20 cellular contexts compared by ENCODE assay signal in the genomic region with DNA sequence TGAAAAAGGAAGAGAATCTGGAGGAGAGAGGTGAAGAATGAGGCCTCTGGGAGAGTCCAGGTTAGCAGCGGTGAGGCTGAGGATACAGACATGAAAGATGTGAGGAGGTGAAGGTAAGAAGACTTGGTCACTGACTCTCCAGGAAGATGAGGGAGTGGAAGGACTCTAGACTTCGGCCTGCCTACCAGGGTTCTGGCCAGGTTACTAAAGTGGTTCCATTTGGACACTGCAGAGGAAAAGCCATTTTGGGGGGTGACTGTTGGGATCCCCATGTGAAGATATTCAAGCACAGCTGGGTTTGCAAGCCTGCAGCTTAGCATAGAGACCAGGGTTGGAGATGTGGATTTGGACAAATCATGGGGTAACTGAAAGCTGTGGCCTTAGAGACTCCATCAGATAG. TPM values are rescaled to one million over a fixed set of nuclear protein-coding genes. Genes with fewer than 3 reads are reported as not detected.
DNase-seq lines count a peak whose midpoint lies in the region; ATAC-seq and TF ChIP-seq lines count a peak whose summit lies in the region.
"Had no signal": no experiment of that assay in that cellular context is flagged by ENCODE, and none has a peak within 500 bp of the region (broad histone marks: within the 10 kb centered on the region; RNA-seq: fewer than 3 reads in every experiment).

No MANE protein-coding gene starts in this region.

- H3K79me2 ChIP-seq in hepatocyte = peaks cover 64% of the 10 kb centered on the region

- no peaks in the 10 kb centered on the region for H3K36me3 Mint-ChIP-seq in CD4-positive, CD25-positive, alpha-beta regulatory T cell
- H3K36me3 Mint-ChIP-seq: activated naive CD8-positive, alpha-beta T cell treated with anti-CD3 and anti-CD28 coated beads for 36 hours; natural killer cell had no signal

- TF ChIP-seq CTCF in hepatocyte (IDR thresholded peaks at IDR 0.05; ENCODE audit: poor library complexity) (no peak), stomach (IDR thresholded peaks at IDR 0.05) (no peak)

- no peaks in the 10 kb centered on the region for H3K9me3 ChIP-seq in CD4-positive, CD25-positive, alpha-beta regulatory T cell (ENCODE audit: control insufficient read depth in 2 of 2, low read length in 2 of 2)
- H3K9me3 ChIP-seq in KOPT-K1 (ENCODE audit: insufficient read depth, low read length, poor library complexity, severe bottlenecking) (no peaks in the 10 kb centered on the region), hepatocyte (ENCODE audit: low read depth) (no peaks in the 10 kb centered on the region), stomach (no peaks in the 10 kb centered on the region)
- H3K9me3 ChIP-seq: body of pancreas, HAP-1, pancreas, SJSA1 had no signal

- H3K27me3 Mint-ChIP-seq in CD4-positive, CD25-positive, alpha-beta regulatory T cell = no peaks in the 10 kb centered on the region
- H3K27me3 Mint-ChIP-seq: activated naive CD8-positive, alpha-beta T cell treated with anti-CD3 and anti-CD28 coated beads for 36 hours; dendritic cell treated with granulocyte-macrophage colony-stimulating factor and Interleukin-4, amounts not matched to agents 40 ng/mL and 50 ng/mL, for 4 days had no signal

- no peak overlapping the region for H3K4me3 Mint-ChIP-seq in CD4-positive, CD25-positive, alpha-beta regulatory T cell
- H3K4me3 Mint-ChIP-seq: activated naive CD8-positive, alpha-beta T cell treated with anti-CD3 and anti-CD28 coated beads for 36 hours; dendritic cell treated with granulocyte-macrophage colony-stimulating factor and Interleukin-4, amounts not matched to agents 40 ng/mL and 50 ng/mL, for 4 days; natural killer cell had no signal

- H3K9me3 Mint-ChIP-seq in CD4-positive, CD25-positive, alpha-beta regulatory T cell = no peaks in the 10 kb centered on the region
- H3K9me3 Mint-ChIP-seq: activated naive CD8-positive, alpha-beta T cell treated with anti-CD3 and anti-CD28 coated beads for 36 hours; dendritic cell treated with granulocyte-macrophage colony-stimulating factor and Interleukin-4, amounts not matched to agents 40 ng/mL and 50 ng/mL, for 4 days; natural killer cell had no signal

- no peaks in the 10 kb centered on the region for H3K36me3 ChIP-seq in CD4-positive, CD25-positive, alpha-beta regulatory T cell (ENCODE audit: control insufficient read depth, insufficient read depth, low read length)
- no peaks in the 10 kb centered on the region for H3K36me3 ChIP-seq in KOPT-K1 (ENCODE audit: insufficient read depth, low read length)
- no peaks in the 10 kb centered on the region for H3K36me3 ChIP-seq in hepatocyte (replicated peaks; ENCODE audit: insufficient read depth, low read depth)
- H3K36me3 ChIP-seq in stomach = no peaks in the 10 kb centered on the region
- H3K36me3 ChIP-seq: HAP-1, pancreas, SJSA1 had no signal

- no peaks in the 10 kb centered on the region for H3K4me1 Mint-ChIP-seq in CD4-positive, CD25-positive, alpha-beta regulatory T cell
- H3K4me1 Mint-ChIP-seq: activated naive CD8-positive, alpha-beta T cell treated with anti-CD3 and anti-CD28 coated beads for 36 hours; natural killer cell had no signal

- no peak for ATAC-seq in CD4-positive, CD25-positive, alpha-beta regulatory T cell (ENCODE audit: low read depth in 2 of 2)
- ATAC-seq in GM21786 (IDR thresholded peaks at IDR 0.05; ENCODE audit: unreplicated experiment) (no peak), sciatic nerve (no peak)
- ATAC-seq: body of pancreas had no signal

- H4K20me1 ChIP-seq in hepatocyte (ENCODE audit: insufficient read depth, poor library complexity, severe bottlenecking) = peaks cover 3% of the 10 kb centered on the region

- no peak overlapping the region for H3K4me3 ChIP-seq in CD4-positive, CD25-positive, alpha-beta regulatory T cell (ENCODE audit: low read depth, low read length)
- no peak overlapping the region for H3K4me3 ChIP-seq in hepatocyte
- no peak overlapping the region for H3K4me3 ChIP-seq in stomach
- H3K4me3 ChIP-seq: body of pancreas, HAP-1, pancreas, SJSA1 had no signal

- TF ChIP-seq EP300 in stomach (IDR thresholded peaks at IDR 0.05) = no peak

- H3K27ac ChIP-seq in CD4-positive, CD25-positive, alpha-beta regulatory T cell (ENCODE audit: insufficient read depth, low read length, poor library complexity, severe bottlenecking) = peak overlapping the region; percentile 38
- peak overlapping the region; percentile 69 for H3K27ac ChIP-seq in KOPT-K1 (ENCODE audit: low read depth, low read length, poor library complexity, severe bottlenecking)
- H3K27ac ChIP-seq in hepatocyte = peak overlapping the region; percentile 98
- peak overlapping the region in 4 of 5 donors; percentile 59 to 84 (median 70) for H3K27ac ChIP-seq in stomach
- H3K27ac ChIP-seq: KMS-11, SJSA1 had no signal

- peaks cover 13% of the 10 kb centered on the region for H3K27me3 ChIP-seq in CD4-positive, CD25-positive, alpha-beta regulatory T cell (ENCODE audit: control insufficient read depth, insufficient read depth, low read length)
- H3K27me3 ChIP-seq in hepatocyte = no peaks in the 10 kb centered on the region
- H3K27me3 ChIP-seq in stomach = no peaks in the 10 kb centered on the region
- H3K27me3 ChIP-seq: body of pancreas, pancreas, SJSA1 had no signal

- H3K4me2 ChIP-seq in hepatocyte = peak overlapping the region; percentile 64
- H3K4me2 ChIP-seq: KMS-11 had no signal

- 97% methylated on average over 2 of the region's 2 CpGs for whole genome bisulfite sequencing in hepatocyte (ENCODE audit: low lambda C conversion rate, missing lambda C conversion rate)
- whole genome bisulfite sequencing in stomach, 5 donors = 86 to 96% (median 93%) methylated on average over 2 of the region's 2 CpGs

- no peak overlapping the region for H3K27ac Mint-ChIP-seq in CD4-positive, CD25-positive, alpha-beta regulatory T cell
- H3K27ac Mint-ChIP-seq: activated naive CD8-positive, alpha-beta T cell treated with anti-CD3 and anti-CD28 coated beads for 36 hours; dendritic cell treated with granulocyte-macrophage colony-stimulating factor and Interleukin-4, amounts not matched to agents 40 ng/mL and 50 ng/mL, for 4 days; natural killer cell had no signal

- no peaks in the 10 kb centered on the region for H3K9me2 ChIP-seq in hepatocyte (replicated peaks; ENCODE audit: insufficient read depth)

- no peak overlapping the region for H2AFZ ChIP-seq in hepatocyte

- no peak for DNase-seq in CD4-positive, CD25-positive, alpha-beta regulatory T cell
- DNase-seq in hepatocyte (ENCODE audit: low spot score) (no peak), stomach (no peak), sciatic nerve (ENCODE audit: low spot score) (no peak), NCI-H774 (lab: John Stamatoyannopoulos, UW) (no peak)
- no peak for DNase-seq in activated CD4-positive, alpha-beta T cell treated with anti-CD3 and anti-CD28 coated beads for 1 hour
- DNase-seq: activated naive CD8-positive, alpha-beta T cell treated with anti-CD3 and anti-CD28 coated beads for 36 hours; body of pancreas; natural killer cell; NCI-H1092 treated with DMSO at 0.1 percent for 48 hours; NCI-H2081 treated with DMSO at 0.1 percent for 48 hours; NCI-H510A treated with DMSO at 0.1 percent for 48 hours; T-helper 9 cell had no signal

- no peak for TF ChIP-seq POLR2A in stomach (IDR thresholded peaks at IDR 0.05)

- intact Hi-C loops in stomach (cut with DNase I; ENCODE audit: low total_unique reads) (no loop called here), sciatic nerve (cut with DNase I) (no loop called here)

- H3K4me1 ChIP-seq in CD4-positive, CD25-positive, alpha-beta regulatory T cell (ENCODE audit: control insufficient read depth, insufficient read depth, low read length, poor library complexity, severe bottlenecking) = peaks cover 46% of the 10 kb centered on the region
- H3K4me1 ChIP-seq in hepatocyte (ENCODE audit: insufficient read depth) (peaks cover 12% of the 10 kb centered on the region), stomach (peaks cover 17 to 35% (median 29%) of the 10 kb centered on the region in 4 donors)
- H3K4me1 ChIP-seq: body of pancreas, HAP-1, pancreas, SJSA1 had no signal

RNA-seq across cellular contexts. Expression of a gene that starts 7.8 kb away (rescaled TPM):
- 2.4 TPM for total RNA-seq in CD4-positive, CD25-positive, alpha-beta regulatory T cell
- 1 to 10 TPM in 2 of 4 donors, under 1 TPM in 2; 0.49 to 1.6 (median 1.0) TPM for polyA plus RNA-seq in CD4-positive, CD25-positive, alpha-beta regulatory T cell
- total RNA-seq in hepatocyte (8.5 and 15.2 TPM in 2 replicates), stomach (10 to 100 TPM in 4 of 5 donors, 1 to 10 TPM in 1; 9.9 to 22.8 (median 17.4) TPM), sciatic nerve (22.7 TPM)
- polyA plus RNA-seq in hepatocyte (6.3 and 8.0 TPM in 2 replicates), stomach (1 to 10 TPM in 2 of 3 donors, under 1 TPM in 1; 0.76 to 2.6 (median 1.6) TPM)

RNA-seq across cellular contexts. Expression of a gene that starts 28.6 kb away (rescaled TPM):
- total RNA-seq in CD4-positive, CD25-positive, alpha-beta regulatory T cell = 100 TPM
- polyA plus RNA-seq in CD4-positive, CD25-positive, alpha-beta regulatory T cell = 100 to 1,000 TPM; 135 to 165 (median 137) TPM
- 68.4 and 105 TPM in 2 replicates for total RNA-seq in hepatocyte
- polyA plus RNA-seq in hepatocyte = 170 and 185 TPM in 2 replicates
- 100 to 1,000 TPM in 1 of 5 donors, 10 to 100 TPM in 4; 45.9 to 213 (median 91.5) TPM for total RNA-seq in stomach
- 10 to 100 TPM; 11.9 to 32.8 (median 26.1) TPM for polyA plus RNA-seq in stomach
- 100 TPM for total RNA-seq in sciatic nerve

RNA-seq across cellular contexts. Expression of a gene that starts 35.3 kb away (rescaled TPM):
- total RNA-seq in CD4-positive, CD25-positive, alpha-beta regulatory T cell = 10.0 TPM
- polyA plus RNA-seq in CD4-positive, CD25-positive, alpha-beta regulatory T cell = 10 to 100 TPM; 18.5 to 35.5 (median 25.1) TPM
- total RNA-seq in hepatocyte (34.5 and 71.9 TPM in 2 replicates), stomach (100 to 1,000 TPM in 1 of 5 donors, 10 to 100 TPM in 3, 1 to 10 TPM in 1; 9.0 to 148 (median 20.4) TPM), sciatic nerve (25.5 TPM)
- polyA plus RNA-seq in hepatocyte (62.7 and 71.9 TPM in 2 replicates), stomach (10 to 100 TPM; 43.2 to 52.2 (median 49.4) TPM)

RNA-seq across cellular contexts. Expression of a gene that starts 35.8 kb away (rescaled TPM):
- total RNA-seq in CD4-positive, CD25-positive, alpha-beta regulatory T cell = 125 TPM
- polyA plus RNA-seq in CD4-positive, CD25-positive, alpha-beta regulatory T cell = 100 to 1,000 TPM; 254 to 386 (median 265) TPM
- total RNA-seq in hepatocyte (29.5 and 33.3 TPM in 2 replicates), stomach (100 to 1,000 TPM in 4 of 5 donors, 10 to 100 TPM in 1; 15.8 to 234 (median 163) TPM), sciatic nerve (79.4 TPM)
- polyA plus RNA-seq in hepatocyte (248 and 295 TPM in 2 replicates), stomach (100 to 1,000 TPM; 115 to 160 (median 154) TPM)

RNA-seq across cellular contexts. Expression of a gene that starts 44.3 kb away (rescaled TPM):
- total RNA-seq in CD4-positive, CD25-positive, alpha-beta regulatory T cell = 62.9 TPM
- 100 to 1,000 TPM in 2 of 4 donors, 10 to 100 TPM in 2; 92.8 to 141 (median 115) TPM for polyA plus RNA-seq in CD4-positive, CD25-positive, alpha-beta regulatory T cell
- total RNA-seq in hepatocyte = 110 and 114 TPM in 2 replicates
- polyA plus RNA-seq in hepatocyte = 126 and 135 TPM in 2 replicates
- total RNA-seq in stomach = 100 to 1,000 TPM in 4 of 5 donors, 10 to 100 TPM in 1; 60.0 to 308 (median 123) TPM
- polyA plus RNA-seq in stomach = 100 to 1,000 TPM; 123 to 138 (median 124) TPM
- 208 TPM for total RNA-seq in sciatic nerve

Comparison
In these comparisons a context has a peak if more than half of its experiments do, and no peak if none do; other contexts are left out.
1. H3K27ac ChIP-seq: peak in every context shown above with its lines; median percentile 98 in hepatocyte; 70 in stomach; 69 in KOPT-K1; 38 in CD4-positive, CD25-positive, alpha-beta regulatory T cell.